ENCODE assay signal across 2 cellular contexts in genomic region chr15:74962219-74962618, GRCh38.
TF ChIP-seq lines count a peak whose summit lies in the region.

No MANE protein-coding gene starts in this region.

TF ChIP-seq in HepG2, 621 proteins besides CTCF, POLR2A, EP300 and RAD21:
- TF ChIP-seq ZKSCAN8 (CRISPR knock-in tag; IDR thresholded peaks at IDR 0.05; ENCODE audit: borderline replicate concordance) = peak; percentile 75; the same call in 1 of the 2 replicates
- TF ChIP-seq FOXA3 (CRISPR knock-in tag; IDR thresholded peaks at IDR 0.05) = no peak
- peak; percentile 29; the same call in 1 of the 2 replicates for TF ChIP-seq ZNF441 (CRISPR knock-in tag; IDR thresholded peaks at IDR 0.05; ENCODE audit: borderline replicate concordance)

TF ChIP-seq in K562, 482 proteins besides CTCF, POLR2A, EP300 and RAD21:
- TF ChIP-seq ZNF76 (CRISPR knock-in tag; IDR thresholded peaks at IDR 0.05; ENCODE audit: borderline replicate concordance) = no peak
- TF ChIP-seq ZNF507 (tag; conservative IDR thresholded peaks at IDR 0.05) = no peak
- TF ChIP-seq ZKSCAN8 (CRISPR knock-in tag; IDR thresholded peaks at IDR 0.05) = peak; percentile 78
- no peak for TF ChIP-seq THRB (CRISPR knock-in tag; conservative IDR thresholded peaks at IDR 0.05)
- TF ChIP-seq SMAD2 (IDR thresholded peaks at IDR 0.05; ENCODE audit: low read depth, low read length) = no peak
- no peak for TF ChIP-seq CHD4 (IDR thresholded peaks at IDR 0.05; ENCODE audit: insufficient read depth, insufficient replicate concordance, low read depth, low read length, poor library complexity, severe bottlenecking)
TF ChIP-seq in K562: peak in this region for 1.
